ENCODE assay signal across 9 cellular contexts in the genomic region with DNA sequence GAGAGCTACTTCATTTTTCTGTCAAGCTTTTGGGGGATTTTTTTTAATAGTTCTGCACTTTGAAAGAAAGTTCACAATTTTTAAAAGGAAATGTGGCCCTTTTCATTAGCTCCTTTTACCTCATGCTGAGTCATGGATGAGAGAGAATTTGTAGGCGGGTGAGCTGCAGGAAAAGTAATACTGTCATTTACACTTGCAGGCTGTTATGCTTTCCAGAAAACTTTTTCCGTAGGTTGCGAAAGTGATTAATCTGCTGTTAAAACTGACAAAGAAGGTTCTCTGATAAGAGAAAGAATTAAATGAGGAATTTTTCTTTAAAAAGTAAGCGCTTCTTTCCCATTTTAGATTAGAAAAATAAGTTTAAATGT.
DNase-seq lines count a peak whose midpoint lies in the region; ATAC-seq and TF ChIP-seq lines count a peak whose summit lies in the region.
"Had no signal": no experiment of that assay in that cellular context is flagged by ENCODE, and none has a peak within 500 bp of the region (broad histone marks: within the 10 kb centered on the region; RNA-seq: fewer than 3 reads in every experiment).

No MANE protein-coding gene starts in this region.

- H3K36me3 Mint-ChIP-seq in activated naive CD4-positive, alpha-beta T cell treated with anti-CD3 and anti-CD28 coated beads, Interleukin-2, amount 50 U/mL, for 72 hours = peaks cover 0 to under 1% of the 10 kb centered on the region in 2 donors

- H3K27ac ChIP-seq in uterus (peak overlapping the region; percentile 54 to 60), neuronal stem cell (replicated peaks; ENCODE audit: low read length) (no peak overlapping the region)

- no peak for TF ChIP-seq CTCF in uterus (IDR thresholded peaks at IDR 0.05)

- no peak overlapping the region for H3K23ac ChIP-seq in neuronal stem cell (ENCODE audit: low read depth, low read length, poor library complexity)

- H3K4ac ChIP-seq in neuronal stem cell (ENCODE audit: low read length) = no peak overlapping the region

- peak in 1 of 2 donors; percentile 8 for DNase-seq in activated naive CD4-positive, alpha-beta T cell treated with anti-CD3 and anti-CD28 coated beads, Interleukin-2, amount 50 U/mL, for 72 hours (ENCODE audit: low spot score in 2 of 2)
- no peak for DNase-seq in activated naive CD4-positive, alpha-beta T cell (lab: John Stamatoyannopoulos, UW)
- peak; percentile 88 for DNase-seq in amniotic epithelial cell (ENCODE audit: low read depth)
- no peak for DNase-seq in left lobe of liver (ENCODE audit: low spot score)
- no peak for DNase-seq in uterus
- DNase-seq in neuronal stem cell (ENCODE audit: low spot score) = no peak
- no peak for DNase-seq in DMS53 (lab: John Stamatoyannopoulos, UW)
- DNase-seq in NCI-H748 (lab: John Stamatoyannopoulos, UW; ENCODE audit: unreplicated experiment) = no peak

- no CpG with 5 or more reads among the region's 4 CpGs for WGBS in neuronal stem cell (ENCODE audit: extremely low coverage in 2 of 2, insufficient read length in 2 of 2, insufficient replicate concordance in 1 of 2), 2 donors

- intact Hi-C loops in uterus (cut with DNase I; ENCODE audit: low total_unique reads) = no loop called here

- H2BK12ac ChIP-seq in neuronal stem cell (ENCODE audit: low read length) = no peak overlapping the region

- no peaks in the 10 kb centered on the region for H3K27me3 ChIP-seq in uterus
- H3K27me3 ChIP-seq in neuronal stem cell (ENCODE audit: control insufficient read depth in 3 of 3, insufficient read depth in 3 of 3, low read depth in 1 of 3, low read length in 3 of 3) = no peaks in the 10 kb centered on the region

- no peak overlapping the region for H3K9ac ChIP-seq in neuronal stem cell (ENCODE audit: low read depth, low read length, poor library complexity)

- TF ChIP-seq POLR2A in uterus (IDR thresholded peaks at IDR 0.05) = no peak

- no peak overlapping the region for H3K27ac Mint-ChIP-seq in activated naive CD4-positive, alpha-beta T cell treated with anti-CD3 and anti-CD28 coated beads, Interleukin-2, amount 50 U/mL, for 72 hours

- H2AK5ac ChIP-seq in neuronal stem cell (ENCODE audit: low read depth, low read length) = no peak overlapping the region

- H3K79me1 ChIP-seq in neuronal stem cell (ENCODE audit: low read depth, low read length) = no peaks in the 10 kb centered on the region

- no peaks in the 10 kb centered on the region for H3K9me3 ChIP-seq in uterus
- H3K9me3 ChIP-seq in neuronal stem cell (replicated peaks in 1 of 2; ENCODE audit: control insufficient read depth in 2 of 2, insufficient read depth in 1 of 2, low read depth in 1 of 2, low read length in 2 of 2) = no peaks in the 10 kb centered on the region
- H3K9me3 ChIP-seq: Caco-2 had no signal

- H3K36me3 ChIP-seq in uterus (no peaks in the 10 kb centered on the region), neuronal stem cell (replicated peaks in 1 of 2; ENCODE audit: control insufficient read depth in 2 of 2, insufficient read depth in 2 of 2, low read length in 2 of 2) (no peaks in the 10 kb centered on the region)

- H2BK5ac ChIP-seq in neuronal stem cell (ENCODE audit: low read length) = no peak overlapping the region

- H3K4me1 ChIP-seq in uterus (no peaks in the 10 kb centered on the region), neuronal stem cell (ENCODE audit: control insufficient read depth in 2 of 2, insufficient read depth in 1 of 2, low read depth in 1 of 2, low read length in 2 of 2) (peaks cover 2 to 16% of the 10 kb centered on the region in 2 donors)

- H3K4me3 ChIP-seq in uterus (no peak overlapping the region), neuronal stem cell (ENCODE audit: low read length in 2 of 2) (no peak overlapping the region)

- H3K9me3 Mint-ChIP-seq in activated naive CD4-positive, alpha-beta T cell treated with anti-CD3 and anti-CD28 coated beads, Interleukin-2, amount 50 U/mL, for 72 hours = no peaks in the 10 kb centered on the region

- no peak overlapping the region for H2AFZ ChIP-seq in neuronal stem cell (ENCODE audit: low read length)

- H3K14ac ChIP-seq in neuronal stem cell (ENCODE audit: low read length) = no peak overlapping the region

- no peak overlapping the region for H4K91ac ChIP-seq in neuronal stem cell (ENCODE audit: low read depth, low read length, poor library complexity)

- ATAC-seq in activated naive CD4-positive, alpha-beta T cell treated with anti-CD3 and anti-CD28 coated beads, Interleukin-2, amount 50 U/mL, for 72 hours = peak; percentile 64 to 65
- peak; percentile 29 for ATAC-seq in left lobe of liver

- no peak overlapping the region for H4K8ac ChIP-seq in neuronal stem cell (ENCODE audit: low read depth, low read length)

- no peak overlapping the region for H2BK15ac ChIP-seq in neuronal stem cell (ENCODE audit: low read length)

- H3K18ac ChIP-seq in neuronal stem cell (ENCODE audit: low read length) = no peak overlapping the region

- H2BK120ac ChIP-seq in neuronal stem cell (ENCODE audit: low read depth, low read length) = no peak overlapping the region

- H3K4me2 ChIP-seq in neuronal stem cell (ENCODE audit: insufficient read depth, low read length, poor library complexity, severe bottlenecking) = no peak overlapping the region
